18 cellular contexts compared by ENCODE assay signal in the genomic region with DNA sequence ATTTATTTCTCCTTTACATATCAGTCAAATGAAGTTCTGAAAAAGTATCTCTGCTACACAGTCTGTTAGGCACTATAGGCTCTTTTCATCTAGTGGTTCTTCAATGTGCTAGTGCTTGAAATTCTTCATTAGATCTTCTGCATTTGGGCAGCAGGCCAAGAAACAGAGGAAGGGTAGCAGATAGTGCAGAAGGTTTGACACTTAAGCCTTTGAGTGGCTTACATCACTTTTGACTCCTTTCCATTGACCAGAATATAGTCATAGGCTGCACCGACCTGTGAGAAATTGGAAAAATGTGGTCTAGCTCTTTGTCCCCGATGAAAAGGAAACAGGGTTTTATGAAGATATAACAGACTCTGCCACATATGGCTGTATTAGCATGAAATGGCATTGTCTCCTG.
"Had no signal": no experiment of that assay in that cellular context is flagged by ENCODE, and none has a peak within 500 bp of the region (broad histone marks: within the 10 kb centered on the region; RNA-seq: fewer than 3 reads in every experiment).

No MANE protein-coding gene starts in this region.

- H3K36me3 ChIP-seq: adrenal gland, esophagus squamous epithelium, ovary, tibial nerve, uterus had no signal

- H3K27me3 ChIP-seq: adrenal gland, esophagus squamous epithelium, ovary, tibial nerve, uterus had no signal

- H3K27ac ChIP-seq: adrenal gland, esophagus squamous epithelium, ovary, psoas muscle, tibial nerve, uterus, VCaP had no signal

- DNase-seq: activated CD4-positive, alpha-beta T cell treated with anti-CD3 and anti-CD28 coated beads, Interleukin-2, amount 50 U/mL, for 4 hours; activated CD4-positive, CD25-positive, alpha-beta regulatory T cell treated with anti-CD3 and anti-CD28 coated beads, Interleukin-2, amount 50 U/mL, for 72 hours; activated naive CD4-positive, alpha-beta T cell treated with anti-CD3 and anti-CD28 coated beads, Interleukin-2, amount 50 U/mL, for 16 hours; activated T-cell treated with anti-CD3 and anti-CD28 coated beads, Interleukin-2, amount 50 U/mL, for 24 hours; adrenal gland; effector CD4-positive, alpha-beta T cell; esophagus squamous epithelium; left cardiac atrium; mesendoderm; ovary; psoas muscle; right cardiac atrium; stimulated activated naive CD8-positive, alpha-beta T cell treated with anti-CD3 and anti-CD28 coated beads, Interleukin-15, Interleukin-2, amounts not matched to agents 100 U/mL and 50 U/mL, for 24 hours; substantia nigra; uterus had no signal

- H3K4me1 ChIP-seq: adrenal gland, esophagus squamous epithelium, psoas muscle, uterus had no signal

- H3K4me3 ChIP-seq: adrenal gland, esophagus squamous epithelium, ovary, psoas muscle, tibial nerve, uterus had no signal

- ATAC-seq: left cardiac atrium; naive thymus-derived CD4-positive, alpha-beta T cell; psoas muscle; right cardiac atrium; stimulated activated naive CD8-positive, alpha-beta T cell treated with anti-CD3 and anti-CD28 coated beads, Interleukin-15, Interleukin-2, amounts not matched to agents 100 U/mL and 50 U/mL, for 24 hours had no signal

- H3K9me3 ChIP-seq: adrenal gland, esophagus squamous epithelium, ovary, psoas muscle, tibial nerve, uterus had no signal
